3 cellular contexts compared by ENCODE assay signal in the genomic region with DNA sequence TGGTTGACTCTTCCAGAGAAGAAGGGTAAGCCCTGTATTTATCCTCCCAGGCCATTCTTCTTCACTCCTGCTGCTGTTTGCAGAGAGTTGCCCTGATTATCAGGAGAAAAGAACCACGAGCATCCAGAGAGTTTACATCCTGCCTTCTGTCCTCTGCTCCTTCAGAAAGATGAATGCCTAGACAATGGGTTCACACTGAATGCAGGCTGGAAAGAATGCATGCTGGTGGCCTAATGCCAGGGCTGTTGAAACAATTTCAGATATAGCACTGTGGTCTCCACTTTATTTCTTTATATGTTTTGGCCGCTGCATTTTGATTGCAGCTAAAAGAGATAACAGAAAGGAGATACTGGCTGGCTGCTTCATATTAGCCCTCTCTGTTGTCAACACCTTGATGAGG.
TF ChIP-seq lines count a peak whose summit lies in the region.

No MANE protein-coding gene starts in this region.

TF ChIP-seq in HCT116, 20 proteins besides CTCF, POLR2A, EP300 and RAD21:
- TF ChIP-seq CBX3 (IDR thresholded peaks at IDR 0.05; ENCODE audit: low read depth), result no peak
- TF ChIP-seq EGR1 (IDR thresholded peaks at IDR 0.05; ENCODE audit: low read depth), result no peak

TF ChIP-seq in WTC11, 78 proteins besides CTCF, POLR2A, EP300 and RAD21 (continues in another document):
- TF ChIP-seq, protein P1, sequence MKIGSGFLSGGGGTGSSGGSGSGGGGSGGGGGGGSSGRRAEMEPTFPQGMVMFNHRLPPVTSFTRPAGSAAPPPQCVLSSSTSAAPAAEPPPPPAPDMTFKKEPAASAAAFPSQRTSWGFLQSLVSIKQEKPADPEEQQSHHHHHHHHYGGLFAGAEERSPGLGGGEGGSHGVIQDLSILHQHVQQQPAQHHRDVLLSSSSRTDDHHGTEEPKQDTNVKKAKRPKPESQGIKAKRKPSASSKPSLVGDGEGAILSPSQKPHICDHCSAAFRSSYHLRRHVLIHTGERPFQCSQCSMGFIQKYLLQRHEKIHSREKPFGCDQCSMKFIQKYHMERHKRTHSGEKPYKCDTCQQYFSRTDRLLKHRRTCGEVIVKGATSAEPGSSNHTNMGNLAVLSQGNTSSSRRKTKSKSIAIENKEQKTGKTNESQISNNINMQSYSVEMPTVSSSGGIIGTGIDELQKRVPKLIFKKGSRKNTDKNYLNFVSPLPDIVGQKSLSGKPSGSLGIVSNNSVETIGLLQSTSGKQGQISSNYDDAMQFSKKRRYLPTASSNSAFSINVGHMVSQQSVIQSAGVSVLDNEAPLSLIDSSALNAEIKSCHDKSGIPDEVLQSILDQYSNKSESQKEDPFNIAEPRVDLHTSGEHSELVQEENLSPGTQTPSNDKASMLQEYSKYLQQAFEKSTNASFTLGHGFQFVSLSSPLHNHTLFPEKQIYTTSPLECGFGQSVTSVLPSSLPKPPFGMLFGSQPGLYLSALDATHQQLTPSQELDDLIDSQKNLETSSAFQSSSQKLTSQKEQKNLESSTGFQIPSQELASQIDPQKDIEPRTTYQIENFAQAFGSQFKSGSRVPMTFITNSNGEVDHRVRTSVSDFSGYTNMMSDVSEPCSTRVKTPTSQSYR (CRISPR knock-in tag; IDR thresholded peaks at IDR 0.05), result no peak
- TF ChIP-seq CBFB (CRISPR knock-in tag; IDR thresholded peaks at IDR 0.05; ENCODE audit: low read depth) (no peak), SP1 (CRISPR knock-in tag; conservative IDR thresholded peaks at IDR 0.05) (no peak), FOXP1 (CRISPR knock-in tag; IDR thresholded peaks at IDR 0.05; ENCODE audit: borderline replicate concordance) (no peak), ZNF423 (CRISPR knock-in tag; IDR thresholded peaks at IDR 0.05) (no peak), CREB1 (CRISPR knock-in tag; IDR thresholded peaks at IDR 0.05) (no peak), IRF2 (CRISPR knock-in tag; IDR thresholded peaks at IDR 0.05; ENCODE audit: borderline replicate concordance, low read depth) (no peak), MYBL2 (CRISPR knock-in tag; IDR thresholded peaks at IDR 0.05) (no peak), RELA (CRISPR knock-in tag; IDR thresholded peaks at IDR 0.05; ENCODE audit: borderline replicate concordance) (no peak), ZNF232 (CRISPR knock-in tag; IDR thresholded peaks at IDR 0.05) (no peak)
- TF ChIP-seq, protein P2, sequence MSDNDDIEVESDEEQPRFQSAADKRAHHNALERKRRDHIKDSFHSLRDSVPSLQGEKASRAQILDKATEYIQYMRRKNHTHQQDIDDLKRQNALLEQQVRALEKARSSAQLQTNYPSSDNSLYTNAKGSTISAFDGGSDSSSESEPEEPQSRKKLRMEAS (CRISPR knock-in tag; IDR thresholded peaks at IDR 0.05), result no peak
- TF ChIP-seq, protein P3, sequence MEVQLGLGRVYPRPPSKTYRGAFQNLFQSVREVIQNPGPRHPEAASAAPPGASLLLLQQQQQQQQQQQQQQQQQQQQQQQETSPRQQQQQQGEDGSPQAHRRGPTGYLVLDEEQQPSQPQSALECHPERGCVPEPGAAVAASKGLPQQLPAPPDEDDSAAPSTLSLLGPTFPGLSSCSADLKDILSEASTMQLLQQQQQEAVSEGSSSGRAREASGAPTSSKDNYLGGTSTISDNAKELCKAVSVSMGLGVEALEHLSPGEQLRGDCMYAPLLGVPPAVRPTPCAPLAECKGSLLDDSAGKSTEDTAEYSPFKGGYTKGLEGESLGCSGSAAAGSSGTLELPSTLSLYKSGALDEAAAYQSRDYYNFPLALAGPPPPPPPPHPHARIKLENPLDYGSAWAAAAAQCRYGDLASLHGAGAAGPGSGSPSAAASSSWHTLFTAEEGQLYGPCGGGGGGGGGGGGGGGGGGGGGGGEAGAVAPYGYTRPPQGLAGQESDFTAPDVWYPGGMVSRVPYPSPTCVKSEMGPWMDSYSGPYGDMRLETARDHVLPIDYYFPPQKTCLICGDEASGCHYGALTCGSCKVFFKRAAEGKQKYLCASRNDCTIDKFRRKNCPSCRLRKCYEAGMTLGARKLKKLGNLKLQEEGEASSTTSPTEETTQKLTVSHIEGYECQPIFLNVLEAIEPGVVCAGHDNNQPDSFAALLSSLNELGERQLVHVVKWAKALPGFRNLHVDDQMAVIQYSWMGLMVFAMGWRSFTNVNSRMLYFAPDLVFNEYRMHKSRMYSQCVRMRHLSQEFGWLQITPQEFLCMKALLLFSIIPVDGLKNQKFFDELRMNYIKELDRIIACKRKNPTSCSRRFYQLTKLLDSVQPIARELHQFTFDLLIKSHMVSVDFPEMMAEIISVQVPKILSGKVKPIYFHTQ (CRISPR knock-in tag; IDR thresholded peaks at IDR 0.05), result no peak
- TF ChIP-seq, protein P4, sequence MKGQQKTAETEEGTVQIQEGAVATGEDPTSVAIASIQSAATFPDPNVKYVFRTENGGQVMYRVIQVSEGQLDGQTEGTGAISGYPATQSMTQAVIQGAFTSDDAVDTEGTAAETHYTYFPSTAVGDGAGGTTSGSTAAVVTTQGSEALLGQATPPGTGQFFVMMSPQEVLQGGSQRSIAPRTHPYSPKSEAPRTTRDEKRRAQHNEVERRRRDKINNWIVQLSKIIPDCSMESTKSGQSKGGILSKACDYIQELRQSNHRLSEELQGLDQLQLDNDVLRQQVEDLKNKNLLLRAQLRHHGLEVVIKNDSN (CRISPR knock-in tag; IDR thresholded peaks at IDR 0.05), result no peak
- TF ChIP-seq, protein P5, sequence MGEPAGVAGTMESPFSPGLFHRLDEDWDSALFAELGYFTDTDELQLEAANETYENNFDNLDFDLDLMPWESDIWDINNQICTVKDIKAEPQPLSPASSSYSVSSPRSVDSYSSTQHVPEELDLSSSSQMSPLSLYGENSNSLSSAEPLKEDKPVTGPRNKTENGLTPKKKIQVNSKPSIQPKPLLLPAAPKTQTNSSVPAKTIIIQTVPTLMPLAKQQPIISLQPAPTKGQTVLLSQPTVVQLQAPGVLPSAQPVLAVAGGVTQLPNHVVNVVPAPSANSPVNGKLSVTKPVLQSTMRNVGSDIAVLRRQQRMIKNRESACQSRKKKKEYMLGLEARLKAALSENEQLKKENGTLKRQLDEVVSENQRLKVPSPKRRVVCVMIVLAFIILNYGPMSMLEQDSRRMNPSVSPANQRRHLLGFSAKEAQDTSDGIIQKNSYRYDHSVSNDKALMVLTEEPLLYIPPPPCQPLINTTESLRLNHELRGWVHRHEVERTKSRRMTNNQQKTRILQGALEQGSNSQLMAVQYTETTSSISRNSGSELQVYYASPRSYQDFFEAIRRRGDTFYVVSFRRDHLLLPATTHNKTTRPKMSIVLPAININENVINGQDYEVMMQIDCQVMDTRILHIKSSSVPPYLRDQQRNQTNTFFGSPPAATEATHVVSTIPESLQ (CRISPR knock-in tag; IDR thresholded peaks at IDR 0.05), result no peak
- TF ChIP-seq, protein P6, sequence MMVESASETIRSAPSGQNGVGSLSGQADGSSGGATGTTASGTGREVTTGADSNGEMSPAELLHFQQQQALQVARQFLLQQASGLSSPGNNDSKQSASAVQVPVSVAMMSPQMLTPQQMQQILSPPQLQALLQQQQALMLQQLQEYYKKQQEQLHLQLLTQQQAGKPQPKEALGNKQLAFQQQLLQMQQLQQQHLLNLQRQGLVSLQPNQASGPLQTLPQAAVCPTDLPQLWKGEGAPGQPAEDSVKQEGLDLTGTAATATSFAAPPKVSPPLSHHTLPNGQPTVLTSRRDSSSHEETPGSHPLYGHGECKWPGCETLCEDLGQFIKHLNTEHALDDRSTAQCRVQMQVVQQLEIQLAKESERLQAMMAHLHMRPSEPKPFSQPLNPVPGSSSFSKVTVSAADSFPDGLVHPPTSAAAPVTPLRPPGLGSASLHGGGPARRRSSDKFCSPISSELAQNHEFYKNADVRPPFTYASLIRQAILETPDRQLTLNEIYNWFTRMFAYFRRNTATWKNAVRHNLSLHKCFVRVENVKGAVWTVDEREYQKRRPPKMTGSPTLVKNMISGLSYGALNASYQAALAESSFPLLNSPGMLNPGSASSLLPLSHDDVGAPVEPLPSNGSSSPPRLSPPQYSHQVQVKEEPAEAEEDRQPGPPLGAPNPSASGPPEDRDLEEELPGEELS (CRISPR knock-in tag; IDR thresholded peaks at IDR 0.05), result no peak

TF ChIP-seq in endothelial cell of umbilical vein, 7 proteins besides CTCF, POLR2A, EP300 and RAD21:
- TF ChIP-seq, protein P2 (IDR thresholded peaks at IDR 0.05; ENCODE audit: insufficient read depth, insufficient read length), result no peak
- TF ChIP-seq FOS (IDR thresholded peaks at IDR 0.05; ENCODE audit: borderline replicate concordance, insufficient read depth, low read length), result no peak
TF ChIP-seq in endothelial cell of umbilical vein: peak in this region for 0.
